Comparison of ENCODE assay signal across 21 cellular contexts in the genomic region with DNA sequence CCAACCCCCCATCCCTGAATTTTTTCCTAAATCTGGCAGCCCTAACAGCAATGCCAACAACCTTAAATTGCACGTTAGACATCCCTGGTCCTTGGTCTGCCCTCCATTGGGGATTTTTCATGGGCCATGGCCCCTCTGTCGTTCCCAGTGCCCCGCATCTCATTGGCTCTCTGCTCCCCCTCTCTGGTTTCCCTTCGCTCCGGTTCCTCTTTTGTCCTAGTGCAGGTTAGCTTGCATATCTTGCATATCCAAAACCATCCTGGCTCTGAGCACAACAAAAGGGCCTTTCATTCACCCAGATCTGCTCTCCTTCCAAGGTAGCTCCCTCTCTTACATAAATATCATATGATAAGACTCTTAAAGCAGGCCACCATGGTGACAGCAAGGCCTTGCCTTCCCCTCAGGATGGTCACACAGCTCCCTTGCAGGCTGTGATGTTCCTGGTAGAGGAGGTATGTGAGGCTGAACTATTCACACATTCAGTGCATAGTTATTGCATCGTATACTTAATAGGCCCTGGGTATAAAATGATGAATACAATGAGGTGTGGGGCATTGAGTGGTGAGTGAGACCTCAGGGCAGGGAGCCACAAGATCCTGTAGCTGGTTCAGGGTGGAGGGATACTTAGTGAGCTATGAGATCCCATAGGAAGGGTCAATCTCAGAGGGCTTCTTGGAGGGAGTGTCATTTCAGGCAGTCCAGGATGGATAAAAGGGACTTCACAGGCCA. TPM values are rescaled to one million over a fixed set of nuclear protein-coding genes. Genes with fewer than 3 reads are reported as not detected.
"Had no signal": no experiment of that assay in that cellular context is flagged by ENCODE, and none has a peak within 500 bp of the region (broad histone marks: within the 10 kb centered on the region; RNA-seq: fewer than 3 reads in every experiment).

No MANE protein-coding gene starts in this region.

- DNase-seq: activated CD4-positive, alpha-beta T cell treated with anti-CD3 and anti-CD28 coated beads, Interleukin-2, amount 10 ng/mL, durations not matched to agents 7 days and 5 days; activated CD4-positive, CD25-positive, alpha-beta regulatory T cell; activated CD8-positive, alpha-beta memory T cell treated with anti-CD3 and anti-CD28 coated beads for 24 hours; activated naive CD8-positive, alpha-beta T cell treated with anti-CD3 and anti-CD28 coated beads for 36 hours; brain microvascular endothelial cell; cerebellar nuclear complex; endodermal cell; erythroblast; hippocampal formation; kidney glomerular epithelial cell; right cardiac atrium; small intestine; stimulated activated naive CD4-positive, alpha-beta T cell; SW 1271; upper lobe of left lung had no signal

- H3K9me3 Mint-ChIP-seq: activated CD4-positive, alpha-beta T cell treated with anti-CD3 and anti-CD28 coated beads, Interleukin-2, amount 10 ng/mL, durations not matched to agents 7 days and 5 days; activated naive CD8-positive, alpha-beta T cell treated with anti-CD3 and anti-CD28 coated beads for 36 hours; dendritic cell treated with granulocyte-macrophage colony-stimulating factor and Interleukin-4, amounts not matched to agents 40 ng/mL and 50 ng/mL, for 4 days; endodermal cell; mesothelial cell of epicardium had no signal

- H3K27ac Mint-ChIP-seq: activated CD4-positive, alpha-beta T cell treated with anti-CD3 and anti-CD28 coated beads, Interleukin-2, amount 10 ng/mL, durations not matched to agents 7 days and 5 days; activated naive CD8-positive, alpha-beta T cell treated with anti-CD3 and anti-CD28 coated beads for 36 hours; dendritic cell treated with granulocyte-macrophage colony-stimulating factor and Interleukin-4, amounts not matched to agents 40 ng/mL and 50 ng/mL, for 4 days; endodermal cell; mesothelial cell of epicardium; progenitor cell of endocrine pancreas had no signal

- H3K4me3 Mint-ChIP-seq: activated CD4-positive, alpha-beta T cell treated with anti-CD3 and anti-CD28 coated beads, Interleukin-2, amount 10 ng/mL, durations not matched to agents 7 days and 5 days; activated naive CD8-positive, alpha-beta T cell treated with anti-CD3 and anti-CD28 coated beads for 36 hours; dendritic cell treated with granulocyte-macrophage colony-stimulating factor and Interleukin-4, amounts not matched to agents 40 ng/mL and 50 ng/mL, for 4 days; endodermal cell; mesothelial cell of epicardium had no signal

- ATAC-seq: right cardiac atrium had no signal

- H3K4me3 ChIP-seq: suprapubic skin, upper lobe of left lung had no signal

- H3K9me3 ChIP-seq: neutrophil, suprapubic skin, upper lobe of left lung had no signal

- H3K27ac ChIP-seq: brain microvascular endothelial cell, neutrophil, suprapubic skin, upper lobe of left lung had no signal

- H3K36me3 ChIP-seq: brain microvascular endothelial cell, neutrophil, suprapubic skin, upper lobe of left lung had no signal

- H3K36me3 Mint-ChIP-seq: activated naive CD8-positive, alpha-beta T cell treated with anti-CD3 and anti-CD28 coated beads for 36 hours; mesothelial cell of epicardium had no signal

- H3K27me3 ChIP-seq: neutrophil, upper lobe of left lung had no signal

RNA-seq across cellular contexts. Expression of a gene that starts 45.2 kb away (rescaled TPM):
- total RNA-seq: myocyte had no signal
